In the genomic region with DNA sequence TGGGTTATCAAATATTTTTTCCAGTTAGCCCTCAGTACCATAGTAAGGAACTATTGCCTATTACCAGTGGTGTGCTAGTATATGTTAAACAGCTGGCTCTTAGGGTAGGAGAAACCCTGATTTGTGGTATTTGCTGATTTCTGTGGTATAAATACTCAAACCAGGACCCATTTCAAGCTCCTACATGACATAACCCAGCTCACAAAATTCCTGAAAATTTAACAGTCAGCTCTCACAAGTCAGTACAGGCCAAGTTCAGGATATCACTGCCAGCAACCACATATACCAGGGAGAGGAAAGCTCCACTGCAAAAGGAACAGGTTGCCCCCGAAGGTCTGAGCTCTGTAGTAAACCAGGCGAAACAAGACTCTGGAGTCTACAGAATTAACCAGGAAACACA, we compare ENCODE assay signal across 16 cellular contexts.
DNase-seq lines count a peak whose midpoint lies in the region; TF ChIP-seq lines count a peak whose summit lies in the region.
"Had no signal": no experiment of that assay in that cellular context is flagged by ENCODE, and none has a peak within 500 bp of the region (broad histone marks: within the 10 kb centered on the region; RNA-seq: fewer than 3 reads in every experiment).

No MANE protein-coding gene starts in this region.

- H2AFZ ChIP-seq in ACC112 (ENCODE audit: low read length, unreplicated experiment), result peak overlapping the region; percentile 63

- DNase-seq in NCI-H1930 (lab: John Stamatoyannopoulos, UW) (peak; percentile 62 to 72), breast epithelium (ENCODE audit: low spot score in 2 of 2) (peak in 1 of 2 donors; percentile 43), NCI-H128 (lab: John Stamatoyannopoulos, UW; ENCODE audit: unreplicated experiment) (no peak), AG08396 (ENCODE audit: low spot score) (no peak), NCI-H2227 treated with DMSO at 0.1 percent for 48 hours (lab: John Stamatoyannopoulos, UW) (no peak), HPDE6-E6E7 (ENCODE audit: extremely low spot score) (no peak)
- DNase-seq: activated CD4-positive, alpha-beta T cell treated with anti-CD3 and anti-CD28 coated beads, Interleukin-2, amount 10 ng/mL, durations not matched to agents 24 days and 14 days; CD4-positive, alpha-beta memory T cell; gastrocnemius medialis; GOT3; NCI-H1048; NCI-H2171; stimulated activated naive CD8-positive, alpha-beta T cell treated with anti-CD3 and anti-CD28 coated beads, Interleukin-15, Interleukin-2, amounts not matched to agents 100 U/mL and 50 U/mL, for 24 hours; upper lobe of left lung had no signal

- intact Hi-C loops in breast epithelium (cut with DNase I; ENCODE audit: low total_unique reads), result no loop called here

- H3K36me3 ChIP-seq in ACC112 (ENCODE audit: insufficient read depth, low read length) (no peaks in the 10 kb centered on the region), breast epithelium (no peaks in the 10 kb centered on the region), muscle layer of colon (ENCODE audit: insufficient read depth, low read length) (no peaks in the 10 kb centered on the region)
- H3K36me3 ChIP-seq: gastrocnemius medialis, upper lobe of left lung had no signal

- H3K27me3 ChIP-seq in ACC112 (ENCODE audit: insufficient read depth, low read length) (no peaks in the 10 kb centered on the region), breast epithelium (no peaks in the 10 kb centered on the region), muscle layer of colon (ENCODE audit: control insufficient read depth in 1 of 2, insufficient read depth in 2 of 2, low read length in 2 of 2) (no peaks in the 10 kb centered on the region)
- H3K27me3 ChIP-seq: gastrocnemius medialis, upper lobe of left lung had no signal

- TF ChIP-seq CTCF in breast epithelium (IDR thresholded peaks at IDR 0.05), result no peak

- H3K79me2 ChIP-seq in ACC112 (ENCODE audit: control insufficient read depth, insufficient read depth, low read length, unreplicated experiment), result no peaks in the 10 kb centered on the region

- no peak overlapping the region for H3K4me3 ChIP-seq in ACC112 (ENCODE audit: low read depth, low read length)
- no peak overlapping the region for H3K4me3 ChIP-seq in breast epithelium
- no peak overlapping the region for H3K4me3 ChIP-seq in muscle layer of colon (ENCODE audit: low read depth in 1 of 2, low read length in 2 of 2)
- H3K4me3 ChIP-seq: gastrocnemius medialis, upper lobe of left lung had no signal

- H3K9ac ChIP-seq in muscle layer of colon (ENCODE audit: low read length), result no peak overlapping the region

- H3K27ac ChIP-seq in ACC112 (ENCODE audit: low read depth, low read length) (no peak overlapping the region), breast epithelium (peak overlapping the region; percentile 49 to 53), muscle layer of colon (ENCODE audit: low read depth, low read length) (peak overlapping the region; percentile 12)
- H3K27ac ChIP-seq: gastrocnemius medialis, upper lobe of left lung had no signal

- no peak for TF ChIP-seq POLR2A in breast epithelium (IDR thresholded peaks at IDR 0.05)

- H3K9me3 ChIP-seq in breast epithelium, result no peaks in the 10 kb centered on the region
- no peaks in the 10 kb centered on the region for H3K9me3 ChIP-seq in muscle layer of colon (ENCODE audit: low read length)
- H3K9me3 ChIP-seq: gastrocnemius medialis, upper lobe of left lung had no signal

- H3K4me1 ChIP-seq in ACC112 (ENCODE audit: control insufficient read depth, insufficient read depth, low read length, unreplicated experiment) (peaks cover 24% of the 10 kb centered on the region), breast epithelium (peaks cover 0 to 4% of the 10 kb centered on the region in 2 donors), muscle layer of colon (ENCODE audit: insufficient read depth, low read length) (peaks cover 40% of the 10 kb centered on the region)
- H3K4me1 ChIP-seq: gastrocnemius medialis had no signal

Comparison
In these comparisons a context has a peak if more than half of its experiments do, and no peak if none do; other contexts are left out.
1. DNase-seq: peak in NCI-H1930 (2 of 2); none in NCI-H128 (single experiment), AG08396 (single experiment), NCI-H2227 treated with DMSO at 0.1 percent for 48 hours (single experiment) and HPDE6-E6E7 (single experiment).